Comparison of ENCODE assay signal across 16 cellular contexts in genomic region chr10:87870154-87870553, GRCh38. TPM values are rescaled to one million over a fixed set of nuclear protein-coding genes. Genes with fewer than 3 reads are reported as not detected.
A peak's percentile ranks its signal among the peaks of the same experiment; 100 is the strongest.
DNase-seq lines count a peak whose midpoint lies in the region; ATAC-seq and TF ChIP-seq lines count a peak whose summit lies in the region.
"Had no signal": no experiment of that assay in that cellular context is flagged by ENCODE, and none has a peak within 500 bp of the region (broad histone marks: within the 10 kb centered on the region; RNA-seq: fewer than 3 reads in every experiment).

No MANE protein-coding gene starts in this region.

- H3K79me2 ChIP-seq in mammary epithelial cell (ENCODE audit: insufficient read depth, low read length): peaks cover 97% of the 10 kb centered on the region
- peaks cover 97% of the 10 kb centered on the region for H3K79me2 ChIP-seq in neural cell (replicated peaks; ENCODE audit: insufficient read depth, low read length)

- H3K36me3 ChIP-seq in mammary epithelial cell (ENCODE audit: insufficient read depth, low read length): peaks cover 6% of the 10 kb centered on the region
- no peaks in the 10 kb centered on the region for H3K36me3 ChIP-seq in neural cell (ENCODE audit: insufficient read depth, low read length)

- H3K4me3 ChIP-seq in mammary epithelial cell (replicated peaks in 1 of 3; ENCODE audit: insufficient read depth in 1 of 3, low read depth in 2 of 3, low read length in 3 of 3): peak overlapping the region in 1 of 3 experiments; percentile 38
- H3K4me3 ChIP-seq in neural cell (ENCODE audit: low read length): peak overlapping the region; percentile 80

- H3K4me3 Mint-ChIP-seq in CD4-positive, alpha-beta T cell: peak overlapping the region; percentile 48
- H3K4me3 Mint-ChIP-seq in HFFc6: peak overlapping the region; percentile 96; the same call in 1 of the 2 replicates
- H3K4me3 Mint-ChIP-seq: activated T-helper 1 cell treated with anti-CD3 and anti-CD28 coated beads, Interleukin-12 subunit alpha, Interleukin-12 subunit beta, Interleukin-2, Interleukin-4 antibody, amounts not matched to agents 30 ng/mL and 10 ng/mL and 1 ng/mL, durations not matched to agents 14 hours and 24 hours and 36 hours had no signal

- no peak for DNase-seq in CD4-positive, alpha-beta T cell
- DNase-seq in HFFc6 (no peak), mammary epithelial cell (no peak)
- DNase-seq in activated effector memory CD4-positive, alpha-beta T cell treated with Interleukin-2 at 50 U/mL for 16 hours: no peak
- DNase-seq in stimulated activated CD4-positive, alpha-beta T cell treated with anti-CD3 and anti-CD28 coated beads, Interleukin-2, amount 100 ng/mL, for 48 hours: no peak
- DNase-seq: aorta, EL, foreskin keratinocyte, GOT3 had no signal

- peaks cover 42% of the 10 kb centered on the region for H3K36me3 Mint-ChIP-seq in CD4-positive, alpha-beta T cell (ENCODE audit: low read depth)
- peaks cover 42% of the 10 kb centered on the region for H3K36me3 Mint-ChIP-seq in HFFc6 (ENCODE audit: low read depth)

- no peaks in the 10 kb centered on the region for H3K9me2 ChIP-seq in neural cell (ENCODE audit: insufficient read depth, low read length)

- H4K20me1 ChIP-seq in mammary epithelial cell (ENCODE audit: insufficient read depth, low read length) (peaks cover 8% of the 10 kb centered on the region), neural cell (ENCODE audit: insufficient read depth) (peaks cover 24% of the 10 kb centered on the region)

- no peaks in the 10 kb centered on the region for H3K27me3 Mint-ChIP-seq in CD4-positive, alpha-beta T cell
- H3K27me3 Mint-ChIP-seq in HFFc6 (ENCODE audit: insufficient read depth): no peaks in the 10 kb centered on the region
- H3K27me3 Mint-ChIP-seq: type B pancreatic cell had no signal

- no peak overlapping the region for H2AFZ ChIP-seq in mammary epithelial cell (ENCODE audit: low read depth, low read length)
- H2AFZ ChIP-seq in neural cell (ENCODE audit: low read depth, low read length): no peak overlapping the region

- H3K27me3 ChIP-seq in CD4-positive, alpha-beta T cell (ENCODE audit: control insufficient read depth, insufficient read depth, low read length): no peaks in the 10 kb centered on the region
- H3K27me3 ChIP-seq in mammary epithelial cell (ENCODE audit: insufficient read depth, low read length): no peaks in the 10 kb centered on the region
- no peaks in the 10 kb centered on the region for H3K27me3 ChIP-seq in neural cell (ENCODE audit: insufficient read depth, low read depth, low read length)
- H3K27me3 ChIP-seq: foreskin keratinocyte had no signal

- H3K4me2 ChIP-seq in mammary epithelial cell (ENCODE audit: insufficient read depth, low read depth, low read length) (peak overlapping the region; percentile 48), neural cell (ENCODE audit: low read length) (no peak overlapping the region)

- H3K9me3 ChIP-seq in CD4-positive, alpha-beta T cell (ENCODE audit: control insufficient read depth, low read length): no peaks in the 10 kb centered on the region
- H3K9me3 ChIP-seq in mammary epithelial cell (replicated peaks; ENCODE audit: insufficient read depth, low read length) (no peaks in the 10 kb centered on the region), neural cell (ENCODE audit: low read length) (no peaks in the 10 kb centered on the region)

- no peak for TF ChIP-seq RAD21 in neural cell (conservative IDR thresholded peaks at IDR 0.05)

- peaks cover 85% of the 10 kb centered on the region for H3K4me1 Mint-ChIP-seq in CD4-positive, alpha-beta T cell (ENCODE audit: low read depth)
- H3K4me1 Mint-ChIP-seq in HFFc6 (ENCODE audit: low read depth): peaks cover 70% of the 10 kb centered on the region

- no TSS peak for BruUV-seq in mammary epithelial cell (replicated peaks; lab: Mats Ljungman, UMichigan)

- no peak for TF ChIP-seq EP300 in neural cell (conservative IDR thresholded peaks at IDR 0.05; ENCODE audit: poor library complexity, severe bottlenecking)

- H3K4me1 ChIP-seq in mammary epithelial cell (ENCODE audit: insufficient read depth, low read length): peaks cover 6% of the 10 kb centered on the region

- no peak overlapping the region for H3K27ac ChIP-seq in CD4-positive, alpha-beta T cell (ENCODE audit: low read depth, low read length)
- H3K27ac ChIP-seq in mammary epithelial cell (ENCODE audit: insufficient read depth, low read depth, low read length): no peak overlapping the region
- no peak overlapping the region for H3K27ac ChIP-seq in neural cell (ENCODE audit: low read length)
- H3K27ac ChIP-seq: foreskin keratinocyte had no signal

- ATAC-seq in CD4-positive, alpha-beta T cell (ENCODE audit: poor library complexity): no peak
- ATAC-seq in HG03520 (IDR thresholded peaks at IDR 0.05; ENCODE audit: unreplicated experiment) (no peak), GM18873 (IDR thresholded peaks at IDR 0.05; ENCODE audit: low FRiP score, unreplicated experiment) (no peak)
- ATAC-seq: foreskin keratinocyte, Right ventricle myocardium inferior had no signal

- H3K9me3 Mint-ChIP-seq in CD4-positive, alpha-beta T cell: no peaks in the 10 kb centered on the region
- no peaks in the 10 kb centered on the region for H3K9me3 Mint-ChIP-seq in HFFc6
- H3K9me3 Mint-ChIP-seq: activated T-helper 1 cell treated with anti-CD3 and anti-CD28 coated beads, Interleukin-12 subunit alpha, Interleukin-12 subunit beta, Interleukin-2, Interleukin-4 antibody, amounts not matched to agents 30 ng/mL and 10 ng/mL and 1 ng/mL, durations not matched to agents 14 hours and 24 hours and 36 hours; CD14-positive monocyte; type B pancreatic cell had no signal

- no peak for TF ChIP-seq CTCF in CD4-positive, alpha-beta T cell (IDR thresholded peaks at IDR 0.05)
- TF ChIP-seq CTCF in HFFc6 (IDR thresholded peaks at IDR 0.05) (no peak), mammary epithelial cell (conservative IDR thresholded peaks at IDR 0.05 in 1 of 2, IDR thresholded peaks at IDR 0.05 in 1 of 2; ENCODE audit: extremely low read depth in 1 of 2, insufficient read depth in 1 of 2, low read depth in 1 of 2, low read length in 2 of 2) (no peak), neural cell (IDR thresholded peaks at IDR 0.05; ENCODE audit: poor library complexity, severe bottlenecking) (no peak)

- intact Hi-C loops in CD4-positive, alpha-beta T cell (cut with DNase I, micrococcal nuclease): loop anchor here in 1 of 2 experiments (5.0 kb wide), 1 partner anchor 37 kb away; no protein-coding TSS in a partner anchor
- intact Hi-C loops in mammary epithelial cell (cut with micrococcal nuclease): no loop called here

- H3F3A ChIP-seq in neural cell (ENCODE audit: insufficient read depth, low read length, poor library complexity, severe bottlenecking): peaks cover under 1% of the 10 kb centered on the region

- in situ Hi-C loops in mammary epithelial cell (cut with MboI; ENCODE audit: low sequenced_read_pairs in 2 of 2): no loop called here

- no peak overlapping the region for H3K27ac Mint-ChIP-seq in CD4-positive, alpha-beta T cell
- H3K27ac Mint-ChIP-seq in HFFc6: no peak overlapping the region
- H3K27ac Mint-ChIP-seq: activated T-helper 1 cell treated with anti-CD3 and anti-CD28 coated beads, Interleukin-12 subunit alpha, Interleukin-12 subunit beta, Interleukin-2, Interleukin-4 antibody, amounts not matched to agents 30 ng/mL and 10 ng/mL and 1 ng/mL, durations not matched to agents 14 hours and 24 hours and 36 hours; type B pancreatic cell had no signal

- no peak overlapping the region for H3K9ac ChIP-seq in mammary epithelial cell (ENCODE audit: insufficient read depth, low read length)
- H3K9ac ChIP-seq in neural cell (ENCODE audit: low read length): no peak overlapping the region

- dilution Hi-C loops in mammary epithelial cell (cut with HindIII; ENCODE audit: low sequenced_read_pairs): no loop called here

- POLR2A ChIA-PET in CD4-positive, alpha-beta T cell (lab: Charles Lee): interaction anchor here (1.6 to 2.6 kb wide), 2 partner anchors 8 to 52 kb away, joined by 4 to 27 read pairs; partner anchors contain the start of genes ATAD1, KLLN and PTEN

- CTCF ChIA-PET in CD4-positive, alpha-beta T cell (lab: Charles Lee): interaction anchor here (0.9 kb wide), 1 partner anchor 520 kb away, joined by 3 read pairs; no protein-coding TSS in a partner anchor
- CTCF ChIA-PET in mammary epithelial cell (lab: Charles Lee; ENCODE audit: low non-redundant PET): no interaction called here

TF ChIP-seq in neural cell, 6 proteins besides CTCF, POLR2A, EP300 and RAD21 (continues in another document):
- TF ChIP-seq TAF1 (IDR thresholded peaks at IDR 0.05; ENCODE audit: low read depth): no peak
- no peak for TF ChIP-seq SMC3 (conservative IDR thresholded peaks at IDR 0.05; ENCODE audit: poor library complexity)

RNA-seq across cellular contexts. Expression of gene PTEN, which starts 6.7 kb away (rescaled TPM):
- 10 to 100 TPM; 79.8 to 86.0 TPM for total RNA-seq in CD4-positive, alpha-beta T cell
- 10 to 100 TPM; 49.3 to 72.7 (median 63.5) TPM for total RNA-seq in HFFc6 (2021; fragmentation: NEBNext Ultra II Directional; extraction: Animal tissue kit (Norgen Biotek cat#: 25700))
- 100 to 1,000 TPM in 1 of 2 donors, 10 to 100 TPM in 1; 60.5 to 104 TPM for total RNA-seq in mammary epithelial cell
- 16.3 TPM for polyA plus RNA-seq in mammary epithelial cell
- 37.8 TPM for polyA minus RNA-seq in mammary epithelial cell
- polyA plus RNA-seq in neural cell: 47.3 and 50.4 TPM in 2 replicates
- 218 and 240 TPM in 2 replicates for polyA minus RNA-seq in neural cell

RNA-seq across cellular contexts. Expression of gene KLLN, which starts 6.8 kb away (rescaled TPM):
- total RNA-seq in CD4-positive, alpha-beta T cell: under 1 TPM; 0.33 to 0.36 TPM
- under 1 TPM; 0.65 to 0.77 (median 0.73) TPM for total RNA-seq in HFFc6 (2021; fragmentation: NEBNext Ultra II Directional; extraction: Animal tissue kit (Norgen Biotek cat#: 25700))
- 1 to 10 TPM; 1.0 to 1.2 TPM for total RNA-seq in mammary epithelial cell
- polyA plus RNA-seq in mammary epithelial cell: 0.50 TPM
- not detected for polyA minus RNA-seq in mammary epithelial cell
- polyA plus RNA-seq in neural cell: 0.30 and 0.77 TPM in 2 replicates
- 2.8 and 2.9 TPM in 2 replicates for polyA minus RNA-seq in neural cell

RNA-seq across cellular contexts. Expression of gene ATAD1, which starts 52.1 kb away (rescaled TPM):
- 10 to 100 TPM; 33.7 to 38.7 TPM for total RNA-seq in CD4-positive, alpha-beta T cell
- 10 to 100 TPM; 33.4 to 44.4 (median 35.8) TPM for total RNA-seq in HFFc6 (2021; fragmentation: NEBNext Ultra II Directional; extraction: Animal tissue kit (Norgen Biotek cat#: 25700))
- 10 to 100 TPM; 57.5 to 73.7 TPM for total RNA-seq in mammary epithelial cell
- polyA plus RNA-seq in mammary epithelial cell (17.9 TPM), neural cell (136 and 165 TPM in 2 replicates)
- polyA minus RNA-seq in mammary epithelial cell (23.0 TPM), neural cell (165 and 188 TPM in 2 replicates)
